Comparison of ENCODE assay signal across 10 cellular contexts in genomic region chr5:172659909-172660628, GRCh38. TPM values are rescaled to one million over a fixed set of nuclear protein-coding genes. Genes with fewer than 3 reads are reported as not detected.
A peak's percentile ranks its signal among the peaks of the same experiment; 100 is the strongest.
DNase-seq lines count a peak whose midpoint lies in the region; ATAC-seq and TF ChIP-seq lines count a peak whose summit lies in the region.
"Had no signal": no experiment of that assay in that cellular context is flagged by ENCODE, and none has a peak within 500 bp of the region (broad histone marks: within the 10 kb centered on the region; RNA-seq: fewer than 3 reads in every experiment).

No MANE protein-coding gene starts in this region.

- no peaks in the 10 kb centered on the region for H3K27me3 ChIP-seq in naive thymus-derived CD4-positive, alpha-beta T cell (ENCODE audit: control insufficient read depth in 2 of 2, insufficient read depth in 2 of 2, low read length in 2 of 2)

- H3K9me3 Mint-ChIP-seq in naive thymus-derived CD4-positive, alpha-beta T cell = peaks cover 3 to 30% (median 19%) of the 10 kb centered on the region in 11 donors
- H3K9me3 Mint-ChIP-seq in Calu3 (ENCODE audit: low read depth, unreplicated experiment) = peaks cover 7% of the 10 kb centered on the region
- peaks cover 10% of the 10 kb centered on the region for H3K9me3 Mint-ChIP-seq in activated CD8-positive, alpha-beta T cell treated with anti-CD3 and anti-CD28 coated beads for 36 hours

- H3K27ac ChIP-seq in naive thymus-derived CD4-positive, alpha-beta T cell (ENCODE audit: low read depth, low read length) = no peak overlapping the region

- peaks cover 0 to 3% (median 0%) of the 10 kb centered on the region in 7 donors for H3K4me1 Mint-ChIP-seq in naive thymus-derived CD4-positive, alpha-beta T cell
- H3K4me1 Mint-ChIP-seq in Calu3 (ENCODE audit: low read depth, unreplicated experiment) = no peaks in the 10 kb centered on the region
- no peaks in the 10 kb centered on the region for H3K4me1 Mint-ChIP-seq in activated CD8-positive, alpha-beta T cell treated with anti-CD3 and anti-CD28 coated beads for 36 hours (ENCODE audit: low read depth)
- H3K4me1 Mint-ChIP-seq: natural killer cell had no signal

- no TSS peak for BruUV-seq in Calu3 (replicated peaks; lab: Mats Ljungman, UMichigan)

- intact Hi-C loops in naive thymus-derived CD4-positive, alpha-beta T cell (cut with micrococcal nuclease) = no loop called here
- intact Hi-C loops in Calu3 (cut with micrococcal nuclease; ENCODE audit: unreplicated experiment) = no loop called here
- intact Hi-C loops in activated CD8-positive, alpha-beta T cell treated with anti-CD3 and anti-CD28 coated beads for 36 hours (cut with micrococcal nuclease) = no loop called here

- no peaks in the 10 kb centered on the region for H3K4me1 ChIP-seq in naive thymus-derived CD4-positive, alpha-beta T cell (ENCODE audit: control insufficient read depth in 2 of 2, insufficient read depth in 2 of 2, low read length in 2 of 2)

- DNase-seq in GM04503 (ENCODE audit: low read depth) = peak; percentile 61
- peak; percentile 86 to 95 for DNase-seq in SHP77 (lab: John Stamatoyannopoulos, UW)
- peak; percentile 45 for DNase-seq in fibroblast of gingiva (ENCODE audit: low read depth)
- no peak for DNase-seq in naive thymus-derived CD4-positive, alpha-beta T cell
- DNase-seq in Calu3 = no peak
- no peak for DNase-seq in activated CD8-positive, alpha-beta T cell treated with anti-CD3 and anti-CD28 coated beads for 36 hours
- no peak for DNase-seq in NCI-H774 (lab: John Stamatoyannopoulos, UW)
- DNase-seq: natural killer cell had no signal

- CTCF ChIA-PET in naive thymus-derived CD4-positive, alpha-beta T cell (lab: Charles Lee) = no interaction called here
- CTCF ChIA-PET in Calu3 (lab: Charles Lee) = no interaction called here
- CTCF ChIA-PET in activated CD8-positive, alpha-beta T cell treated with anti-CD3 and anti-CD28 coated beads for 36 hours (lab: Charles Lee) = no interaction called here

- H3K27me3 Mint-ChIP-seq in naive thymus-derived CD4-positive, alpha-beta T cell = peaks cover 0 to 4% (median 0%) of the 10 kb centered on the region in 5 donors
- peaks cover 69% of the 10 kb centered on the region for H3K27me3 Mint-ChIP-seq in Calu3 (ENCODE audit: unreplicated experiment)
- peaks cover 4% of the 10 kb centered on the region for H3K27me3 Mint-ChIP-seq in activated CD8-positive, alpha-beta T cell treated with anti-CD3 and anti-CD28 coated beads for 36 hours

- peaks cover 0 to 17% (median 0%) of the 10 kb centered on the region in 3 experiments for H3K9me3 ChIP-seq in naive thymus-derived CD4-positive, alpha-beta T cell (ENCODE audit: control insufficient read depth in 2 of 3, low read length in 3 of 3)

- H3K4me3 Mint-ChIP-seq in naive thymus-derived CD4-positive, alpha-beta T cell = no peak overlapping the region
- H3K4me3 Mint-ChIP-seq in Calu3 (ENCODE audit: low read depth, unreplicated experiment) = no peak overlapping the region
- no peak overlapping the region for H3K4me3 Mint-ChIP-seq in activated CD8-positive, alpha-beta T cell treated with anti-CD3 and anti-CD28 coated beads for 36 hours
- H3K4me3 Mint-ChIP-seq: IgD-negative memory B cell, natural killer cell had no signal

- H3K27ac Mint-ChIP-seq in naive thymus-derived CD4-positive, alpha-beta T cell = no peak overlapping the region
- no peak overlapping the region for H3K27ac Mint-ChIP-seq in Calu3 (ENCODE audit: unreplicated experiment)
- H3K27ac Mint-ChIP-seq in activated CD8-positive, alpha-beta T cell treated with anti-CD3 and anti-CD28 coated beads for 36 hours = no peak overlapping the region
- H3K27ac Mint-ChIP-seq: IgD-negative memory B cell, natural killer cell had no signal

- H3K4me3 ChIP-seq in naive thymus-derived CD4-positive, alpha-beta T cell (ENCODE audit: low read length) = no peak overlapping the region

- no peaks in the 10 kb centered on the region for H3K36me3 ChIP-seq in naive thymus-derived CD4-positive, alpha-beta T cell (ENCODE audit: control insufficient read depth in 2 of 3, insufficient read depth in 3 of 3, low read length in 3 of 3)

- peak; percentile 76 for ATAC-seq in naive thymus-derived CD4-positive, alpha-beta T cell
- ATAC-seq in activated CD8-positive, alpha-beta T cell treated with anti-CD3 and anti-CD28 coated beads for 36 hours = no peak
- no peak for ATAC-seq in GM21737 (IDR thresholded peaks at IDR 0.05; ENCODE audit: unreplicated experiment)

- no peak for TF ChIP-seq CTCF in Calu3 (IDR thresholded peaks at IDR 0.05; ENCODE audit: unreplicated experiment)
- TF ChIP-seq CTCF in activated CD8-positive, alpha-beta T cell treated with anti-CD3 and anti-CD28 coated beads for 36 hours (IDR thresholded peaks at IDR 0.05) = no peak

- POLR2A ChIA-PET in naive thymus-derived CD4-positive, alpha-beta T cell (lab: Charles Lee) = no interaction called here
- POLR2A ChIA-PET in activated CD8-positive, alpha-beta T cell treated with anti-CD3 and anti-CD28 coated beads for 36 hours (lab: Charles Lee) = no interaction called here

- peaks cover 0 to 11% (median 0%) of the 10 kb centered on the region in 5 donors for H3K36me3 Mint-ChIP-seq in naive thymus-derived CD4-positive, alpha-beta T cell
- no peaks in the 10 kb centered on the region for H3K36me3 Mint-ChIP-seq in Calu3 (ENCODE audit: insufficient read depth, unreplicated experiment)
- H3K36me3 Mint-ChIP-seq in activated CD8-positive, alpha-beta T cell treated with anti-CD3 and anti-CD28 coated beads for 36 hours (ENCODE audit: low read depth) = peaks cover 4% of the 10 kb centered on the region
- H3K36me3 Mint-ChIP-seq: IgD-negative memory B cell, natural killer cell had no signal

RNA-seq across cellular contexts. Expression of gene NEURL1B, which starts 19.0 kb away (rescaled TPM):
- 1 to 10 TPM in 1 of 5 experiments, under 1 TPM in 4; 0.05 to 3.4 (median 0.34) TPM for total RNA-seq in naive thymus-derived CD4-positive, alpha-beta T cell
- under 1 TPM in 1 of 2 donors, not detected in 1; 0.11 TPM for polyA plus RNA-seq in naive thymus-derived CD4-positive, alpha-beta T cell
- total RNA-seq in Calu3 (2022) = 2.0 and 2.8 TPM in 2 replicates
- total RNA-seq in activated CD8-positive, alpha-beta T cell treated with anti-CD3 and anti-CD28 coated beads for 36 hours = under 1 TPM; 0.18 to 0.22 TPM
- polyA plus RNA-seq: IgD-negative memory B cell had no signal

Comparison
In these comparisons a context has a peak if more than half of its experiments do, and no peak if none do; other contexts are left out.
1. DNase-seq: peak in GM04503 (single experiment), SHP77 (2 of 2) and fibroblast of gingiva (single experiment); none in naive thymus-derived CD4-positive, alpha-beta T cell (0 of 9), Calu3 (single experiment), activated CD8-positive, alpha-beta T cell treated with anti-CD3 and anti-CD28 coated beads for 36 hours (single experiment) and NCI-H774 (single experiment).